In genomic region chrX:43836435-43837184, GRCh38 we compare ENCODE assay signal across 1 cellular context.
TF ChIP-seq lines count a peak whose summit lies in the region.

No MANE protein-coding gene starts in this region.

TF ChIP-seq in SK-N-SH treated with all-trans-retinoic acid at 6 μM for 48 hours, 23 proteins besides CTCF, POLR2A, EP300 and RAD21 (continued from another document):
- TF ChIP-seq ISL1 (CRISPR knock-in tag; IDR thresholded peaks at IDR 0.05) (no peak), SNAI2 (CRISPR knock-in tag; IDR thresholded peaks at IDR 0.05) (no peak), TOX (CRISPR knock-in tag; IDR thresholded peaks at IDR 0.05; ENCODE audit: borderline replicate concordance) (no peak), RARB (CRISPR knock-in tag; IDR thresholded peaks at IDR 0.05) (no peak)
